Comparison of ENCODE assay signal across 8 cellular contexts in the genomic region with DNA sequence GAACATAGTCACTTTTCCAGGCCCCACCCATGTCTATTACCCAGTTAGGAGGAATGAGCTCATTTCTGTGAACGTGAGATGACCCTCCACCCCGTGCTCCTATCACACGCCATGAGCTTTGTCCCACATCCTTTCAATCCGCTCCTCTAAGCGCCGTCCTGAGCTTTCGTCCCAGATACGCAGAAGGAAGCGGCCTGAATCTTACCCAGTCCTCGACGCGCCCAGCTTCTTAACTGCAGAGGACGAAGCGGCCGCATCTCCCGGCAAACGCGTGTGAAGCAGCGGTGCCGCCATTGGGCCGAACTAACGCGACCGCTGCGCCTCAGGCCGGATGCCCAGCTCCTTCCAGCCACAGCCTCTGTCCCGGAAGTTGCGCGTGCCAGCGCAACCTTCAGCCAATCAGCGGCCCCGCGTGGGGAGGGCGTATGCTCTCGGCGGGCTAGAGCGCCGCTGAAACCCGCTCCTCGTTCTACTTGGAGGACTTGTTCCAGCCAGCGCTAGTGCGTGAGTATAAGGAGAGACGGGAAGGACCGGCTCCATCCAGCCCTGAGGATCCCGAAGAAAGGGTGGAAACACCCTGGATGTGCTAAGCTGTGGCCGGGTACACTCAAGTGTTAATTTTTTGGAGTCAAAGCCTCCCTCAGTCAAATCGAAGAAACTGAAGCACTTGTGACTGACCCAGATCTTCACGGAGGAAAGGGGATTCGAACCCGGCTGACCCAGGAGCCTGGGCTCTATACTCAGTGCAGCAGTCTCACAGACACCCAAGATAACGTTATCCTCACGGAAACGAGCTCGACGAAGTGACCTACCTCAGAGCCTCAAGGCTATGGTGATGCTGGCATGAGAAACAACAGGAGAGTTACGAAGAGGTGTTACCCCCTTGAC.
DNase-seq lines count a peak whose midpoint lies in the region; ATAC-seq and TF ChIP-seq lines count a peak whose summit lies in the region.
"Not testable (repeated sequence)": the region's sequence is repeated elsewhere in the genome, so short reads cannot be mapped to it uniquely, and the experiment has no call there.

A gene with protein sequence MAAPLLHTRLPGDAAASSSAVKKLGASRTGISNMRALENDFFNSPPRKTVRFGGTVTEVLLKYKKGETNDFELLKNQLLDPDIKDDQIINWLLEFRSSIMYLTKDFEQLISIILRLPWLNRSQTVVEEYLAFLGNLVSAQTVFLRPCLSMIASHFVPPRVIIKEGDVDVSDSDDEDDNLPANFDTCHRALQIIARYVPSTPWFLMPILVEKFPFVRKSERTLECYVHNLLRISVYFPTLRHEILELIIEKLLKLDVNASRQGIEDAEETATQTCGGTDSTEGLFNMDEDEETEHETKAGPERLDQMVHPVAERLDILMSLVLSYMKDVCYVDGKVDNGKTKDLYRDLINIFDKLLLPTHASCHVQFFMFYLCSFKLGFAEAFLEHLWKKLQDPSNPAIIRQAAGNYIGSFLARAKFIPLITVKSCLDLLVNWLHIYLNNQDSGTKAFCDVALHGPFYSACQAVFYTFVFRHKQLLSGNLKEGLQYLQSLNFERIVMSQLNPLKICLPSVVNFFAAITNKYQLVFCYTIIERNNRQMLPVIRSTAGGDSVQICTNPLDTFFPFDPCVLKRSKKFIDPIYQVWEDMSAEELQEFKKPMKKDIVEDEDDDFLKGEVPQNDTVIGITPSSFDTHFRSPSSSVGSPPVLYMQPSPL (minus strand): TSS at position 333 of the 888 bp plus-strand sequence. CDS start 39 bp downstream, at position 294.

- peak within 1 kb of the TSS; percentile 98 for H3K4me3 Mint-ChIP-seq in central memory CD8-positive, alpha-beta T cell

- peaks cover 24% of the 10 kb centered on the region for H3K4me1 Mint-ChIP-seq in central memory CD8-positive, alpha-beta T cell

- peak; percentile 78 for DNase-seq in AG09319 (ENCODE audit: extremely low read depth, low read depth)
- DNase-seq in NCI-H345 treated with DMSO at 0.1 percent for 48 hours (lab: John Stamatoyannopoulos, UW; ENCODE audit: unreplicated experiment) = peak; percentile 68
- DNase-seq in activated CD4-positive, CD25-positive, alpha-beta regulatory T cell treated with anti-CD3 and anti-CD28 coated beads, Interleukin-2, amount 50 U/mL, for 16 hours (ENCODE audit: low read depth, low spot score) = peak; percentile 74
- peak; percentile 63 to 65 for DNase-seq in central memory CD8-positive, alpha-beta T cell (ENCODE audit: low spot score in 2 of 2)
- peak; percentile 93 for DNase-seq in iris pigment epithelial cell (ENCODE audit: low read depth)
- peak; percentile 82 for DNase-seq in stimulated activated CD4-positive, alpha-beta T cell treated with anti-CD3 and anti-CD28 coated beads, Interleukin-12 subunit alpha, Interleukin-12 subunit beta, amount 100 ng/mL, for 4 hours

- H3K36me3 Mint-ChIP-seq in central memory CD8-positive, alpha-beta T cell (ENCODE audit: insufficient read depth) = peaks cover 26% of the 10 kb centered on the region

- H3K27ac Mint-ChIP-seq in central memory CD8-positive, alpha-beta T cell (ENCODE audit: low read depth) = peak within 1 kb of the TSS; percentile 94

- H3K9me3 Mint-ChIP-seq in central memory CD8-positive, alpha-beta T cell = not testable (repeated sequence)

- ATAC-seq in GM19035 (IDR thresholded peaks at IDR 0.05; ENCODE audit: unreplicated experiment) (peak; percentile 98), HG03342 (IDR thresholded peaks at IDR 0.05; ENCODE audit: unreplicated experiment) (peak; percentile 99)
- peak; percentile 98 for ATAC-seq in central memory CD8-positive, alpha-beta T cell (replicated peaks; ENCODE audit: extremely low read depth, poor library complexity, severe bottlenecking)

- H3K27me3 Mint-ChIP-seq in central memory CD8-positive, alpha-beta T cell = not testable (repeated sequence)

- not testable (repeated sequence) for TF ChIP-seq CTCF in AG09319 (IDR thresholded peaks at IDR 0.05; ENCODE audit: low read depth, low read length)

Comparison
In these comparisons a context has a peak if more than half of its experiments do, and no peak if none do; other contexts are left out.
1. Peak in every context shown above with its lines: DNase-seq and ATAC-seq.